Comparison of ENCODE assay signal across 1 cellular context in the genomic region with DNA sequence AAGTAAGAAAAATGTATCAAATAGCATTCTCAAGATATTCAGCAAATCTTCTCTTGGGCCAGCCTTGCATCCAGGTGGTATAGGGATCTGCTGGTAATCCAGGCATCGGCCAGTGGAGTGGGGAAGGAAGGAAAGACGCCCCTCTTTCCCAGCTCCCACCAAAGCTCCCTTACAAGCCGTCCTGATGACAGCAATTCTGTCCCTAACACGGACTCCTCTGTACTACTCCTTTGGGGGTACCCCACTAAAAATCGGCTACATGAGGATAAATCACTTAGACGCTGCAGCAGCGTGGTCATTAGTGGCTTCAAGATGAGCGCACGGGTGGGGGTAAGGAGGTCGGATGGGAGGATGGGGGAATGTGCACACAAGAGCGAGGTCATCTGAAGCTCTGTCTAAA.
TF ChIP-seq lines count a peak whose summit lies in the region.

No MANE protein-coding gene starts in this region.

TF ChIP-seq in HepG2, 621 proteins besides CTCF, POLR2A, EP300 and RAD21 (continued from another document):
- TF ChIP-seq ZNF770 (CRISPR knock-in tag; IDR thresholded peaks at IDR 0.05), result no peak
